In the genomic region with DNA sequence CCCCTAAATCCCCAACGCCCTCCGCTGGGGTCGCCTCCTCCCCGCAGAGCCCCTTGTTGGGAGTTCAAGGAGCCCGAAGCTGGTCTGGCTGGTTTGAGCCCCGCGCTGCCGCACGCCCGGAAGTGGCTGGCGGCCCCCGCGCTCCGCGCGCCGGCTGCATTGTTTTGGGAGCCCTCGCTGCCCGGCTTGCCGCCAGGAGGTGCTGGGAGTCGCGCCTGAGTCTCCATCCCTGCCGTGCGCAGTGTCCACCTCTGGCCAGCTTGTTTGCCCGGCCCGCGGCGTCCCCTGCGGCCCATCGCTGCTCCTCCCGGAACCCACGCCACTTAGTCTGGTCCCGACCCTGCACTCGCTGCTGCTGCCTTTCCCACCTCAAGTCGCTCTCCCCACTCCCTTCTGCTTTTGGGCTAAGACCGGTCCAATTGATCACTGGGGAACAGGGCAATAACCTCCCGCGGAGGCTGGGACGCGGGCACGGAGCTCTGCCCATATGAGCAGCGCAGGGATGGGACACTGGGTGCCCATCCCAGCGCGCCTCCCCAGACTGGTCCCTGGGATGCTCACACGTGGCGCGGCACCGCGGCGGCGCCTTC, we compare ENCODE assay signal across 8 cellular contexts. TPM values are rescaled to one million over a fixed set of nuclear protein-coding genes. Genes with fewer than 3 reads are reported as not detected.
DNase-seq lines count a peak whose midpoint lies in the region; ATAC-seq, FAIRE-seq and TF ChIP-seq lines count a peak whose summit lies in the region.

No MANE protein-coding gene starts in this region.

- no peaks in the 10 kb centered on the region for H3K9me2 ChIP-seq in OCI-LY7 (ENCODE audit: insufficient read depth, low read length)

- H3K9ac ChIP-seq in liver (ENCODE audit: low read depth in 1 of 2, low read length in 2 of 2), result no peak overlapping the region
- no peak overlapping the region for H3K9ac ChIP-seq in HepG2 (ENCODE audit: insufficient read depth, low read depth, low read length)

- H3K27me3 ChIP-seq in liver (ENCODE audit: control insufficient read depth in 4 of 4, insufficient read depth in 4 of 4, low read length in 3 of 4) (peaks cover 0 to 40% (median 22%) of the 10 kb centered on the region in 4 donors), HepG2 (ENCODE audit: control insufficient read depth in 1 of 2, insufficient read depth in 2 of 2, low read length in 2 of 2) (peaks cover 2 to 31% of the 10 kb centered on the region in 2 experiments; a peak in 4 of 5 replicates), body of pancreas (peaks cover 5 to 32% of the 10 kb centered on the region in 2 donors), lower lobe of right lung (ENCODE audit: low read depth) (peaks cover 88% of the 10 kb centered on the region), thyroid gland (peaks cover 51% of the 10 kb centered on the region)

- H3K4me2 ChIP-seq in HepG2 (ENCODE audit: low read depth, low read length) (no peak overlapping the region), OCI-LY7 (ENCODE audit: low read length) (no peak overlapping the region)

- TF ChIP-seq EP300 in HepG2 (IDR thresholded peaks at IDR 0.05; ENCODE audit: low read depth in 2 of 2, low read length in 2 of 2) (no peak), HepG2 (CRISPR knock-in tag; IDR thresholded peaks at IDR 0.05; ENCODE audit: borderline replicate concordance) (no peak)

- TF ChIP-seq POLR2A in HepG2 (IDR thresholded peaks at IDR 0.05; ENCODE audit: insufficient read depth in 1 of 2, low read depth in 2 of 2, low read length in 2 of 2), result no peak
- no peak for TF ChIP-seq POLR2A in body of pancreas (IDR thresholded peaks at IDR 0.05)
- TF ChIP-seq POLR2A in thyroid gland (IDR thresholded peaks at IDR 0.05), result no peak

- H3K27ac ChIP-seq in liver (ENCODE audit: low read depth in 1 of 2, low read length in 2 of 2) (no peak overlapping the region), HepG2 (ENCODE audit: extremely low read length, insufficient read depth, low read length) (no peak overlapping the region), body of pancreas (no peak overlapping the region), lower lobe of right lung (no peak overlapping the region), thyroid gland (no peak overlapping the region), OCI-LY7 (ENCODE audit: low read depth, low read length, poor library complexity, severe bottlenecking) (no peak overlapping the region)

- ATAC-seq in HepG2 (no peak; the same call in 1 of the 3 replicates), body of pancreas (peak; percentile 40), lower lobe of right lung (peak; percentile 44 to 68)

- H3K4me1 ChIP-seq in liver (ENCODE audit: control insufficient read depth in 4 of 4, insufficient read depth in 4 of 4, low read length in 3 of 4), result peaks cover 13 to 40% (median 23%) of the 10 kb centered on the region in 4 donors
- H3K4me1 ChIP-seq in HepG2 (ENCODE audit: insufficient read depth, low read length), result no peaks in the 10 kb centered on the region
- H3K4me1 ChIP-seq in body of pancreas, result peaks cover 40% of the 10 kb centered on the region
- peaks cover 35% of the 10 kb centered on the region for H3K4me1 ChIP-seq in lower lobe of right lung
- peaks cover 30 to 36% of the 10 kb centered on the region in 2 donors for H3K4me1 ChIP-seq in thyroid gland
- H3K4me1 ChIP-seq in OCI-LY7 (ENCODE audit: insufficient read depth, low read length, poor library complexity, severe bottlenecking), result no peaks in the 10 kb centered on the region

- CTCF ChIA-PET in HepG2 (lab: Yijun Ruan, JAX; ENCODE audit: low intra/inter-chr PET ratio, low total read pairs) (no interaction called here), OCI-LY7 (lab: Charles Lee; ENCODE audit: unreplicated experiment) (no interaction called here)

- in situ Hi-C loops in HepG2 (cut with HindIII; ENCODE audit: extremely low pct_ligation_motif_present, low pct_unique_long_range_greater_than_20kb), result no loop called here

- H3K79me2 ChIP-seq in HepG2 (ENCODE audit: insufficient read depth, low read length), result no peaks in the 10 kb centered on the region
- no peaks in the 10 kb centered on the region for H3K79me2 ChIP-seq in OCI-LY7 (ENCODE audit: insufficient read depth, low read depth, low read length)

- WGBS in liver, result 4% methylated on average over 51 of the region's 51 CpGs
- WGBS in HepG2 (ENCODE audit: low lambda C conversion rate), result 89% methylated on average over 20 of the region's 51 CpGs
- 4 to 7% methylated on average over 36 to 50 of the region's 51 CpGs for whole genome bisulfite sequencing in body of pancreas, 2 donors
- WGBS in thyroid gland, 2 donors, result 3 to 8% methylated on average over 27 to 37 of the region's 51 CpGs

- no peaks in the 10 kb centered on the region for H4K20me1 ChIP-seq in HepG2 (ENCODE audit: insufficient read depth, low read length)
- H4K20me1 ChIP-seq in OCI-LY7 (ENCODE audit: insufficient read depth, low read length), result no peaks in the 10 kb centered on the region

- peak overlapping the region in 1 of 3 donors; percentile 31 for H3K4me3 ChIP-seq in liver (ENCODE audit: low read depth in 1 of 3, low read length in 3 of 3)
- H3K4me3 ChIP-seq in HepG2 (replicated peaks in 1 of 3; ENCODE audit: insufficient read depth in 1 of 3, low read depth in 2 of 3, low read length in 3 of 3), result no peak overlapping the region
- no peak overlapping the region for H3K4me3 ChIP-seq in body of pancreas
- peak overlapping the region; percentile 29 for H3K4me3 ChIP-seq in lower lobe of right lung
- no peak overlapping the region for H3K4me3 ChIP-seq in thyroid gland (replicated peaks in 1 of 3)
- no peak overlapping the region for H3K4me3 ChIP-seq in OCI-LY7 (ENCODE audit: low read depth, low read length, poor library complexity, severe bottlenecking)

- BruUV-seq in HepG2 (replicated peaks; lab: Mats Ljungman, UMichigan), result no TSS peak
- BruUV-seq in OCI-LY7 (replicated peaks; lab: Mats Ljungman, UMichigan), result no TSS peak

- TF ChIP-seq RAD21 in liver (IDR thresholded peaks at IDR 0.05) (peak; percentile 4 to 32), HepG2 (CRISPR knock-in tag; IDR thresholded peaks at IDR 0.05) (no peak)

- FAIRE-seq in HepG2 (lab: Jason Lieb, UNC), result no peak

- H2AFZ ChIP-seq in HepG2 (ENCODE audit: low read length), result no peak overlapping the region
- H2AFZ ChIP-seq in OCI-LY7 (ENCODE audit: low read length), result no peak overlapping the region

- POLR2A ChIA-PET in HepG2 (lab: Yijun Ruan, JAX), result no interaction called here
- POLR2A ChIA-PET in OCI-LY7 (lab: Charles Lee), result no interaction called here

- DNase-seq in HepG2 (ENCODE audit: low spot score), result no peak
- peak; percentile 18 to 48 (median 34) for DNase-seq in body of pancreas
- DNase-seq in lower lobe of right lung, result peak; percentile 53
- DNase-seq in thyroid gland, result peak; percentile 18 to 25
- no peak for DNase-seq in dermis blood vessel endothelial cell
- no peak for DNase-seq in OCI-LY7 (ENCODE audit: low spot score)
- DNase-seq in SIG-M5 treated with dmso at 0.1 percent for 504 hours (lab: John Stamatoyannopoulos, UW; ENCODE audit: unreplicated experiment), result no peak

- H3K36me3 ChIP-seq in liver (ENCODE audit: control insufficient read depth in 4 of 4, insufficient read depth in 3 of 4, low read depth in 1 of 4, low read length in 3 of 4), result no peaks in the 10 kb centered on the region
- no peaks in the 10 kb centered on the region for H3K36me3 ChIP-seq in HepG2 (replicated peaks in 1 of 2; ENCODE audit: control insufficient read depth in 1 of 2, insufficient read depth in 2 of 2, low read length in 2 of 2)
- no peaks in the 10 kb centered on the region for H3K36me3 ChIP-seq in body of pancreas (replicated peaks in 1 of 2; ENCODE audit: insufficient read depth in 1 of 2, low read depth in 2 of 2)
- no peaks in the 10 kb centered on the region for H3K36me3 ChIP-seq in lower lobe of right lung
- H3K36me3 ChIP-seq in thyroid gland, result no peaks in the 10 kb centered on the region
- H3K36me3 ChIP-seq in OCI-LY7 (ENCODE audit: insufficient read depth, low read length), result no peaks in the 10 kb centered on the region

- TF ChIP-seq CTCF in liver (IDR thresholded peaks at IDR 0.05; ENCODE audit: low read depth, low read length, missing input control) (peak; percentile 6), HepG2 (CRISPR knock-in tag; IDR thresholded peaks at IDR 0.05) (no peak), body of pancreas (IDR thresholded peaks at IDR 0.05) (peak in 4 of 7 experiments; percentile 9 to 27 (median 24)), lower lobe of right lung (IDR thresholded peaks at IDR 0.05) (no peak), thyroid gland (IDR thresholded peaks at IDR 0.05) (no peak), OCI-LY7 (conservative IDR thresholded peaks at IDR 0.05; ENCODE audit: low read length) (no peak)

- H3K9me3 ChIP-seq in liver (ENCODE audit: control insufficient read depth in 4 of 4, low read length in 3 of 4), result no peaks in the 10 kb centered on the region
- H3K9me3 ChIP-seq in HepG2 (ENCODE audit: low read length), result no peaks in the 10 kb centered on the region
- no peaks in the 10 kb centered on the region for H3K9me3 ChIP-seq in body of pancreas
- H3K9me3 ChIP-seq in lower lobe of right lung, result no peaks in the 10 kb centered on the region
- H3K9me3 ChIP-seq in thyroid gland, result no peaks in the 10 kb centered on the region
- no peaks in the 10 kb centered on the region for H3K9me3 ChIP-seq in OCI-LY7 (ENCODE audit: low read length)

- intact Hi-C loops in HepG2 (cut with micrococcal nuclease; ENCODE audit: unreplicated experiment), result no loop called here
- intact Hi-C loops in body of pancreas (cut with DNase I), result no loop called here
- intact Hi-C loops in lower lobe of right lung (cut with DNase I), result no loop called here
- intact Hi-C loops in thyroid gland (cut with DNase I), result no loop called here
- intact Hi-C loops in OCI-LY7 (cut with micrococcal nuclease; ENCODE audit: unreplicated experiment), result no loop called here

RNA-seq across cellular contexts. Expression of gene SFRP2, which starts 2.2 kb away (rescaled TPM):
- total RNA-seq in liver (under 1 TPM in 1 of 2 donors, not detected in 1; 0.08 TPM), HepG2 (2016; rRNA removed; fragmentation: Illumina TruSeq; extraction: Trizol) (not detected in 2 replicates), body of pancreas (10 to 100 TPM; 11.9 to 12.5 TPM), lower lobe of right lung (39.5 TPM), thyroid gland (10 to 100 TPM; 15.0 to 41.3 (median 24.0) TPM), dermis blood vessel endothelial cell (0.09 TPM in 1 of 2 replicates, not detected in the other), OCI-LY7 (2022) (not detected in 2 replicates)
- polyA plus RNA-seq in liver (under 1 TPM in 1 of 2 donors, not detected in 1; 0.09 TPM), HepG2 (2011; rRNA removed) (not detected in 2 replicates)
- not detected in 2 replicates for total RNA-seq in HepG2 (2016; cell fraction: cytosol; rRNA removed; fragmentation: Illumina TruSeq; extraction: Trizol; ENCODE audit: low read depth)
- not detected in 2 replicates for total RNA-seq in HepG2 (2016; cell fraction: insoluble cytoplasmic fraction; rRNA removed; fragmentation: Illumina TruSeq; extraction: Trizol)
- not detected in 2 replicates for total RNA-seq in HepG2 (2016; cell fraction: membrane; rRNA removed; fragmentation: Illumina TruSeq; extraction: Trizol)
- total RNA-seq in HepG2 (2016; cell fraction: nucleus; rRNA removed; fragmentation: Illumina TruSeq; extraction: Trizol), result not detected in 2 replicates
- not detected in 2 replicates for polyA plus RNA-seq in HepG2 (2011; cell fraction: cytosol; rRNA removed)
- polyA plus RNA-seq in HepG2 (2011; cell fraction: nucleus; rRNA removed), result not detected in 2 replicates
- not detected in 2 replicates for polyA plus RNA-seq in HepG2 (2012)
- not detected in 2 replicates for polyA plus RNA-seq in HepG2 (2016; cell fraction: cytosol; fragmentation: Illumina TruSeq; extraction: Trizol; ENCODE audit: low read depth)
- polyA plus RNA-seq in HepG2 (2016; cell fraction: insoluble cytoplasmic fraction; fragmentation: Illumina TruSeq; extraction: Trizol; ENCODE audit: low read depth), result not detected in 2 replicates
- not detected in 2 replicates for polyA plus RNA-seq in HepG2 (2016; cell fraction: membrane; fragmentation: Illumina TruSeq; extraction: Trizol; ENCODE audit: low read depth)
- not detected in 2 replicates for polyA plus RNA-seq in HepG2 (2016; cell fraction: nucleus; fragmentation: Illumina TruSeq; extraction: Trizol; ENCODE audit: insufficient read depth, low read depth)
- polyA minus RNA-seq in HepG2 (2011; rRNA and poly(A)+ RNA removed; ENCODE audit: low replicate concordance), result not detected in 2 replicates
- not detected in 2 replicates for polyA minus RNA-seq in HepG2 (2011; cell fraction: cytosol; rRNA and poly(A)+ RNA removed)
- not detected in 2 replicates for polyA minus RNA-seq in HepG2 (2011; cell fraction: nucleus; rRNA and poly(A)+ RNA removed)
- not detected in 2 replicates for total RNA-seq in OCI-LY7 (2014; rRNA removed; shearing (Covaris generic))

RNA-seq across cellular contexts. Expression of gene RNF175, which starts 31.2 kb away (rescaled TPM):
- under 1 TPM; 0.08 to 0.65 TPM for total RNA-seq in liver
- under 1 TPM in 1 of 2 donors, not detected in 1; 0.24 TPM for polyA plus RNA-seq in liver
- total RNA-seq in HepG2 (2016; rRNA removed; fragmentation: Illumina TruSeq; extraction: Trizol), result not detected in 2 replicates
- not detected in 2 replicates for total RNA-seq in HepG2 (2016; cell fraction: cytosol; rRNA removed; fragmentation: Illumina TruSeq; extraction: Trizol; ENCODE audit: low read depth)
- not detected in 2 replicates for total RNA-seq in HepG2 (2016; cell fraction: insoluble cytoplasmic fraction; rRNA removed; fragmentation: Illumina TruSeq; extraction: Trizol)
- not detected in 2 replicates for total RNA-seq in HepG2 (2016; cell fraction: membrane; rRNA removed; fragmentation: Illumina TruSeq; extraction: Trizol)
- total RNA-seq in HepG2 (2016; cell fraction: nucleus; rRNA removed; fragmentation: Illumina TruSeq; extraction: Trizol), result not detected in 2 replicates
- polyA plus RNA-seq in HepG2 (2011; rRNA removed), result not detected in 2 replicates
- polyA plus RNA-seq in HepG2 (2011; cell fraction: cytosol; rRNA removed), result not detected in 2 replicates
- polyA plus RNA-seq in HepG2 (2011; cell fraction: nucleus; rRNA removed), result not detected in 2 replicates
- not detected in 2 replicates for polyA plus RNA-seq in HepG2 (2012)
- polyA plus RNA-seq in HepG2 (2016; cell fraction: cytosol; fragmentation: Illumina TruSeq; extraction: Trizol; ENCODE audit: low read depth), result not detected in 2 replicates
- not detected in 2 replicates for polyA plus RNA-seq in HepG2 (2016; cell fraction: insoluble cytoplasmic fraction; fragmentation: Illumina TruSeq; extraction: Trizol; ENCODE audit: low read depth)
- polyA plus RNA-seq in HepG2 (2016; cell fraction: membrane; fragmentation: Illumina TruSeq; extraction: Trizol; ENCODE audit: low read depth), result not detected in 2 replicates
- polyA plus RNA-seq in HepG2 (2016; cell fraction: nucleus; fragmentation: Illumina TruSeq; extraction: Trizol; ENCODE audit: insufficient read depth, low read depth), result not detected in 2 replicates
- polyA minus RNA-seq in HepG2 (2011; rRNA and poly(A)+ RNA removed; ENCODE audit: low replicate concordance), result not detected in 2 replicates
- not detected in 2 replicates for polyA minus RNA-seq in HepG2 (2011; cell fraction: cytosol; rRNA and poly(A)+ RNA removed)
- polyA minus RNA-seq in HepG2 (2011; cell fraction: nucleus; rRNA and poly(A)+ RNA removed), result not detected in 2 replicates
- not detected for total RNA-seq in body of pancreas
- 0.12 TPM for total RNA-seq in lower lobe of right lung
- total RNA-seq in thyroid gland, result 1 to 10 TPM in 1 of 4 donors, not detected in 3; 3.4 TPM
- total RNA-seq in dermis blood vessel endothelial cell, result 0.37 TPM in 1 of 2 replicates, not detected in the other
- total RNA-seq in OCI-LY7 (2014; rRNA removed; shearing (Covaris generic)), result not detected in 2 replicates
- total RNA-seq in OCI-LY7 (2022), result 0.25 and 0.33 TPM in 2 replicates

Comparison
In these comparisons a context has a peak if more than half of its experiments do, and no peak if none do; other contexts are left out.
1. CTCF ChIP-seq: peak in liver (single experiment) and body of pancreas (4 of 7); none in HepG2 (single experiment), lower lobe of right lung (single experiment), thyroid gland (0 of 6) and OCI-LY7 (single experiment).
2. DNase-seq: peak in body of pancreas (4 of 4), lower lobe of right lung (single experiment) and thyroid gland (2 of 2); none in HepG2 (single experiment), dermis blood vessel endothelial cell (single experiment), OCI-LY7 (single experiment) and SIG-M5 treated with dmso at 0.1 percent for 504 hours (single experiment).
3. RNA of gene SFRP2, which starts 2.2 kb away (total RNA-seq): 39.5 TPM in lower lobe of right lung (single experiment), 15.0 to 41.3 TPM in thyroid gland and 11.9 to 12.5 TPM in body of pancreas; 0.08 TPM in liver, not detected in HepG2, 0.09 TPM in dermis blood vessel endothelial cell and not detected in OCI-LY7; every median in the first group is over 10 times any median in the second.